In genomic region chr1:55720243-55720642, GRCh38 we compare ENCODE assay signal across 17 cellular contexts.
DNase-seq lines count a peak whose midpoint lies in the region; ATAC-seq and TF ChIP-seq lines count a peak whose summit lies in the region.
"Had no signal": no experiment of that assay in that cellular context is flagged by ENCODE, and none has a peak within 500 bp of the region (broad histone marks: within the 10 kb centered on the region; RNA-seq: fewer than 3 reads in every experiment).

No MANE protein-coding gene starts in this region.

- H3K27me3 ChIP-seq in GM23338 (ENCODE audit: insufficient read depth): no peaks in the 10 kb centered on the region
- H3K27me3 ChIP-seq in adipocyte (replicated peaks; ENCODE audit: control insufficient read depth, insufficient read depth, low read length): no peaks in the 10 kb centered on the region
- no peaks in the 10 kb centered on the region for H3K27me3 ChIP-seq in skeletal muscle satellite cell (ENCODE audit: control insufficient read depth, insufficient read depth, low read length)
- H3K27me3 ChIP-seq: pancreas had no signal

- peaks cover 20% of the 10 kb centered on the region for H3K9me2 ChIP-seq in GM23338 (ENCODE audit: insufficient read depth)

- no peak for DNase-seq in GM23338 (ENCODE audit: low spot score)
- peak; percentile 71 for DNase-seq in adipocyte (ENCODE audit: low read depth)
- DNase-seq in left ventricle myocardium superior: peak; percentile 72
- no peak for DNase-seq in islet precursor cell
- DNase-seq in KG1 (lab: John Stamatoyannopoulos, UW): no peak
- DNase-seq: amniotic stem cell; C1 segment of cervical spinal cord; dermis blood vessel endothelial cell; GF-D8; pancreas; stimulated activated CD4-positive, alpha-beta T cell treated with anti-CD3 and anti-CD28 coated beads, Interleukin-4, amount 100 ng/mL, for 1 hour; stimulated activated naive CD4-positive, alpha-beta T cell had no signal

- peak; percentile 50 for ATAC-seq in GM23338
- ATAC-seq in left ventricle myocardium superior: peak; percentile 37
- no peak for ATAC-seq in HG03039 (IDR thresholded peaks at IDR 0.05; ENCODE audit: unreplicated experiment)
- ATAC-seq in HG02884 (IDR thresholded peaks at IDR 0.05; ENCODE audit: unreplicated experiment): no peak
- ATAC-seq: left lobe of liver, pancreas had no signal

- no peaks in the 10 kb centered on the region for H4K20me1 ChIP-seq in GM23338 (replicated peaks; ENCODE audit: insufficient read depth)

- peak overlapping the region; percentile 78; the same call in 1 of the 2 replicates for H2AFZ ChIP-seq in GM23338

- H3K4me1 ChIP-seq in GM23338 (ENCODE audit: insufficient read depth) (peaks cover 27% of the 10 kb centered on the region), adipocyte (ENCODE audit: control insufficient read depth, insufficient read depth, low read length) (peaks cover 71% of the 10 kb centered on the region), skeletal muscle satellite cell (ENCODE audit: control insufficient read depth, insufficient read depth, low read length) (peaks cover 91% of the 10 kb centered on the region)

- no peaks in the 10 kb centered on the region for H3K79me2 ChIP-seq in GM23338 (replicated peaks; ENCODE audit: insufficient read depth)

- no peak overlapping the region for H3K4me3 Mint-ChIP-seq in GM23338

- peaks cover 5% of the 10 kb centered on the region for H3K27me3 Mint-ChIP-seq in GM23338 (ENCODE audit: insufficient read depth, low read depth, poor library complexity)

- peaks cover 31% of the 10 kb centered on the region for H3K4me1 Mint-ChIP-seq in GM23338

- H3K4me2 ChIP-seq in GM23338: no peak overlapping the region
- no peak overlapping the region for H3K4me2 ChIP-seq in skeletal muscle satellite cell (ENCODE audit: low read length)

- no peaks in the 10 kb centered on the region for H3K9me3 Mint-ChIP-seq in GM23338

- H3K36me3 Mint-ChIP-seq in GM23338 (ENCODE audit: low read depth): no peaks in the 10 kb centered on the region

- H3K27ac ChIP-seq in GM23338 (ENCODE audit: low read depth): no peak overlapping the region
- H3K27ac ChIP-seq: HL-60, pancreas had no signal

- no peaks in the 10 kb centered on the region for H3F3A ChIP-seq in GM23338 (replicated peaks; ENCODE audit: low read depth)

- intact Hi-C loops in left ventricle myocardium superior (cut with micrococcal nuclease): no loop called here

- H3K27ac Mint-ChIP-seq in GM23338: no peak overlapping the region

- H3K9me3 ChIP-seq in adipocyte (ENCODE audit: control insufficient read depth, low read length) (no peaks in the 10 kb centered on the region), skeletal muscle satellite cell (replicated peaks; ENCODE audit: low read length) (no peaks in the 10 kb centered on the region)
- H3K9me3 ChIP-seq: pancreas had no signal

- H3K4me3 ChIP-seq in GM23338 (no peak overlapping the region), adipocyte (ENCODE audit: low read length) (no peak overlapping the region), skeletal muscle satellite cell (ENCODE audit: low read length) (no peak overlapping the region)
- H3K4me3 ChIP-seq: pancreas had no signal

- H3K9ac ChIP-seq in adipocyte (ENCODE audit: low read length) (peak overlapping the region; percentile 86), skeletal muscle satellite cell (ENCODE audit: low read depth, low read length) (peak overlapping the region; percentile 87)

- H3K36me3 ChIP-seq in GM23338 (ENCODE audit: insufficient read depth) (no peaks in the 10 kb centered on the region), adipocyte (ENCODE audit: control insufficient read depth, insufficient read depth, low read length, severe bottlenecking) (no peaks in the 10 kb centered on the region), skeletal muscle satellite cell (ENCODE audit: insufficient read depth, low read length) (no peaks in the 10 kb centered on the region)
- H3K36me3 ChIP-seq: pancreas had no signal

- no peak for TF ChIP-seq CTCF in GM23338 (conservative IDR thresholded peaks at IDR 0.05; ENCODE audit: low read depth in 2 of 2)

TF ChIP-seq in GM23338, 12 proteins besides CTCF, POLR2A, EP300 and RAD21 (continues in another document):
- TF ChIP-seq EZH2phosphoT487 (IDR thresholded peaks at IDR 0.05; ENCODE audit: unreplicated experiment): no peak
- TF ChIP-seq STAT1 (IDR thresholded peaks at IDR 0.05; ENCODE audit: unreplicated experiment): no peak
- TF ChIP-seq REST (IDR thresholded peaks at IDR 0.05; ENCODE audit: unreplicated experiment): no peak
- no peak for TF ChIP-seq EZH2 (IDR thresholded peaks at IDR 0.05; ENCODE audit: low read depth, unreplicated experiment)
- no peak for TF ChIP-seq ETS1 (IDR thresholded peaks at IDR 0.05)
- no peak for TF ChIP-seq ZNF114 (CRISPR knock-in tag; IDR thresholded peaks at IDR 0.05)
- TF ChIP-seq NANOG (IDR thresholded peaks at IDR 0.05; ENCODE audit: borderline replicate concordance): no peak
- no peak for TF ChIP-seq ZNF331 (CRISPR knock-in tag; IDR thresholded peaks at IDR 0.05; ENCODE audit: low read depth)
- no peak for TF ChIP-seq POLR2AphosphoS5 (IDR thresholded peaks at IDR 0.05; ENCODE audit: low read depth)

Comparison
In these comparisons a context has a peak if more than half of its experiments do, and no peak if none do; other contexts are left out.
1. ATAC-seq: peak in GM23338 (single experiment) and left ventricle myocardium superior (single experiment); none in HG03039 (single experiment) and HG02884 (single experiment).
2. DNase-seq: peak in adipocyte (single experiment) and left ventricle myocardium superior (single experiment); none in GM23338 (single experiment), islet precursor cell (single experiment) and KG1 (single experiment).